ENCODE assay signal across 7 cellular contexts in the genomic region with DNA sequence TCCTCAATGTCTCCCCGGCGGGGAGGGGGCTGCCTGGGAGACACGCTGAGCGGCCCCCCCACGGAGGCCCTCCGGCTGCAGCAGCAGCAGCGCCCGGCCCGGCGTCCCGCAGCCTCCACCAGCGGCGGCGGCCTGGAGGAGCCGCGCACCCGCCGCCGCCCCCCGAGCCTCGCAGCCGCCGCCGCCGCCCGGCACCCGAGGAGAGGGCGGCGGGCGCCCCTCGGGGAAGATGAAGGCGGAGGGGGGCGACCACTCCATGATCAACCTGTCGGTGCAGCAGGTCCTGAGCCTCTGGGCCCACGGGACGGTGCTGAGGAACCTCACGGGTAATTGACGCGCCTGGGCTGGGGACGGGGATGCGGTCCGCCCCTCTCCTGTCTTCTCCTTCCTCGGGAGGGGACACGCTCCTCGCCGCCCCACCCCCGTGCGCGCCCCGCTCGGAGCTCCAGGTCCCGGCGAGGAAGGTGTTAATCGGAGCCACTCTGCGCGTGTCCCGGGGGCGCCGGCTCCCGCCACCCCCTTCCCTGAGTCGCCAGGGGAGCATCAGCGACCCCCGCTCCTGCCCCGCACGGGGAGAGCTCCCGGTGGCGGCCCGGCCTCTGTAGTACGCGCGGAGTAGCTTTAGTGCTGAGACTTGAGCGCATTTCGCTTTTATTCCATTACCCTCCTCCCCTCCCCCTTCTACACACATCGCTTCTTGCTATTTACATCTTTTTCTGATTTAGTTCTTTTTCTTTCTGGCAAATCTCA. TPM values are rescaled to one million over a fixed set of nuclear protein-coding genes. Genes with fewer than 3 reads are reported as not detected.
A peak's percentile ranks its signal among the peaks of the same experiment; 100 is the strongest.
DNase-seq lines count a peak whose midpoint lies in the region; ATAC-seq and TF ChIP-seq lines count a peak whose summit lies in the region.

No MANE protein-coding gene starts in this region.

- no peaks in the 10 kb centered on the region for H3K9me3 Mint-ChIP-seq in activated CD8-positive, alpha-beta T cell treated with anti-CD3 and anti-CD28 coated beads, Interleukin-2, amount 10 ng/mL, durations not matched to agents 7 days and 5 days (ENCODE audit: insufficient read depth)

- peaks cover 12% of the 10 kb centered on the region for H3K4me1 Mint-ChIP-seq in activated CD8-positive, alpha-beta T cell treated with anti-CD3 and anti-CD28 coated beads, Interleukin-2, amount 10 ng/mL, durations not matched to agents 7 days and 5 days (ENCODE audit: low read depth)

- peak overlapping the region; percentile 67 for H2AFZ ChIP-seq in MM.1S (ENCODE audit: low read length)

- no peaks in the 10 kb centered on the region for H3K9me2 ChIP-seq in MM.1S (replicated peaks; ENCODE audit: insufficient read depth, low read length)

- H3K36me3 Mint-ChIP-seq in activated CD8-positive, alpha-beta T cell treated with anti-CD3 and anti-CD28 coated beads, Interleukin-2, amount 10 ng/mL, durations not matched to agents 7 days and 5 days (ENCODE audit: low read depth): no peaks in the 10 kb centered on the region

- no peak overlapping the region for H3K27ac ChIP-seq in MM.1S (ENCODE audit: low read length)
- no peak overlapping the region for H3K27ac ChIP-seq in stomach smooth muscle (ENCODE audit: low read length)

- ATAC-seq in activated CD8-positive, alpha-beta T cell treated with anti-CD3 and anti-CD28 coated beads, Interleukin-2, amount 10 ng/mL, durations not matched to agents 7 days and 5 days: peak; percentile 24

- H3K27ac Mint-ChIP-seq in activated CD8-positive, alpha-beta T cell treated with anti-CD3 and anti-CD28 coated beads, Interleukin-2, amount 10 ng/mL, durations not matched to agents 7 days and 5 days: peak overlapping the region; percentile 27

- 0 out of 2 replicates have a peak, but pooled peaks cover 3% of the 10 kb centered on the region for H4K20me1 ChIP-seq in MM.1S (ENCODE audit: insufficient read depth, low read length)

- H3K9me3 ChIP-seq in MM.1S (replicated peaks; ENCODE audit: insufficient read depth, low read length) (no peaks in the 10 kb centered on the region), endocrine pancreas (ENCODE audit: control insufficient read depth, low read length) (no peaks in the 10 kb centered on the region), stomach smooth muscle (ENCODE audit: control insufficient read depth in 2 of 2, low read length in 2 of 2) (no peaks in the 10 kb centered on the region)

- H3K4me2 ChIP-seq in MM.1S (ENCODE audit: low read depth, low read length): peak overlapping the region; percentile 87; the same call in 1 of the 2 replicates

- H3K4me1 ChIP-seq in MM.1S (ENCODE audit: low read length) (0 out of 2 replicates have a peak, but pooled peaks cover 4% of the 10 kb centered on the region), endocrine pancreas (ENCODE audit: control insufficient read depth, insufficient read depth, low read length) (peaks cover 12% of the 10 kb centered on the region), stomach smooth muscle (ENCODE audit: control insufficient read depth, insufficient read depth, low read length) (peaks cover 8% of the 10 kb centered on the region)

- H3K27me3 Mint-ChIP-seq in activated CD8-positive, alpha-beta T cell treated with anti-CD3 and anti-CD28 coated beads, Interleukin-2, amount 10 ng/mL, durations not matched to agents 7 days and 5 days (ENCODE audit: low read depth): peaks cover 35% of the 10 kb centered on the region

- DNase-seq in H7: peak; percentile 73
- no peak for DNase-seq in MM.1S
- DNase-seq in activated CD8-positive, alpha-beta T cell treated with anti-CD3 and anti-CD28 coated beads, Interleukin-2, amount 10 ng/mL, durations not matched to agents 7 days and 5 days: peak; percentile 36
- peak; percentile 52 for DNase-seq in midbrain (lab: John Stamatoyannopoulos, UW)

- H3F3A ChIP-seq in MM.1S (ENCODE audit: insufficient read depth, low read length): peaks cover 19% of the 10 kb centered on the region

- no peaks in the 10 kb centered on the region for H3K79me2 ChIP-seq in MM.1S (ENCODE audit: low read length)

- no peak for TF ChIP-seq CTCF in GM12875 (IDR thresholded peaks at IDR 0.05; ENCODE audit: borderline replicate concordance, insufficient read depth, low read depth, low read length)
- no peak for TF ChIP-seq CTCF in MM.1S (IDR thresholded peaks at IDR 0.05; ENCODE audit: low read length)

- H3K4me3 Mint-ChIP-seq in activated CD8-positive, alpha-beta T cell treated with anti-CD3 and anti-CD28 coated beads, Interleukin-2, amount 10 ng/mL, durations not matched to agents 7 days and 5 days: peak overlapping the region; percentile 74

- CTCF ChIA-PET in activated CD8-positive, alpha-beta T cell treated with anti-CD3 and anti-CD28 coated beads, Interleukin-2, amount 10 ng/mL, durations not matched to agents 7 days and 5 days (lab: Charles Lee): interaction anchor here (1.1 kb wide), 1 partner anchor 42 kb away, joined by 6 read pairs; no protein-coding TSS in a partner anchor

- POLR2A ChIA-PET in activated CD8-positive, alpha-beta T cell treated with anti-CD3 and anti-CD28 coated beads, Interleukin-2, amount 10 ng/mL, durations not matched to agents 7 days and 5 days (lab: Charles Lee): interaction anchor here (1.2 kb wide), 1 partner anchor 158 kb away, joined by 3 read pairs; no protein-coding TSS in a partner anchor

- H3K36me3 ChIP-seq in H7 (replicated peaks; ENCODE audit: control insufficient read depth, insufficient read depth, low read length) (no peaks in the 10 kb centered on the region), MM.1S (replicated peaks; ENCODE audit: insufficient read depth, low read length) (no peaks in the 10 kb centered on the region), endocrine pancreas (ENCODE audit: control insufficient read depth, insufficient read depth, low read length) (no peaks in the 10 kb centered on the region), stomach smooth muscle (ENCODE audit: control insufficient read depth in 2 of 2, insufficient read depth in 2 of 2, low read length in 2 of 2) (no peaks in the 10 kb centered on the region)

- H3K27me3 ChIP-seq in H7 (ENCODE audit: control insufficient read depth, insufficient read depth, low read length): peaks cover 15% of the 10 kb centered on the region
- H3K27me3 ChIP-seq in MM.1S (replicated peaks; ENCODE audit: insufficient read depth, low read length): peaks cover 4% of the 10 kb centered on the region; the same call in 1 of the 2 replicates
- no peaks in the 10 kb centered on the region for H3K27me3 ChIP-seq in endocrine pancreas (ENCODE audit: control insufficient read depth, insufficient read depth, low read length)
- H3K27me3 ChIP-seq in stomach smooth muscle (ENCODE audit: control insufficient read depth in 1 of 2, insufficient read depth in 2 of 2, low read length in 2 of 2): no peaks in the 10 kb centered on the region

- peak overlapping the region; percentile 54; the same call in 1 of the 2 replicates for H3K9ac ChIP-seq in MM.1S (ENCODE audit: low read length)
- peak overlapping the region; percentile 86 for H3K9ac ChIP-seq in endocrine pancreas (ENCODE audit: control insufficient read depth, insufficient read depth, low read length)
- peak overlapping the region; percentile 66 to 72 for H3K9ac ChIP-seq in stomach smooth muscle (ENCODE audit: low read length in 2 of 2)

- H3K4me3 ChIP-seq in GM12875 (ENCODE audit: low read depth, low read length) (peak overlapping the region; percentile 78), H7 (ENCODE audit: insufficient read depth, low read depth, low read length) (peak overlapping the region; percentile 77), MM.1S (ENCODE audit: low read length) (peak overlapping the region; percentile 88), endocrine pancreas (ENCODE audit: control insufficient read depth, insufficient read depth, low read length) (peak overlapping the region; percentile 97), stomach smooth muscle (ENCODE audit: low read length in 2 of 2) (peak overlapping the region; percentile 79)

RNA-seq across cellular contexts. Expression of gene TMEM170B, which starts 0.7 kb away (rescaled TPM):
- 1.5 and 3.1 TPM in 2 replicates for total RNA-seq in H7 (2014; rRNA removed; shearing (Covaris generic))
- total RNA-seq in activated CD8-positive, alpha-beta T cell treated with anti-CD3 and anti-CD28 coated beads, Interleukin-2, amount 10 ng/mL, durations not matched to agents 7 days and 5 days: under 1 TPM; 0.89 to 0.95 TPM
